10 cellular contexts compared by ENCODE assay signal in the genomic region with DNA sequence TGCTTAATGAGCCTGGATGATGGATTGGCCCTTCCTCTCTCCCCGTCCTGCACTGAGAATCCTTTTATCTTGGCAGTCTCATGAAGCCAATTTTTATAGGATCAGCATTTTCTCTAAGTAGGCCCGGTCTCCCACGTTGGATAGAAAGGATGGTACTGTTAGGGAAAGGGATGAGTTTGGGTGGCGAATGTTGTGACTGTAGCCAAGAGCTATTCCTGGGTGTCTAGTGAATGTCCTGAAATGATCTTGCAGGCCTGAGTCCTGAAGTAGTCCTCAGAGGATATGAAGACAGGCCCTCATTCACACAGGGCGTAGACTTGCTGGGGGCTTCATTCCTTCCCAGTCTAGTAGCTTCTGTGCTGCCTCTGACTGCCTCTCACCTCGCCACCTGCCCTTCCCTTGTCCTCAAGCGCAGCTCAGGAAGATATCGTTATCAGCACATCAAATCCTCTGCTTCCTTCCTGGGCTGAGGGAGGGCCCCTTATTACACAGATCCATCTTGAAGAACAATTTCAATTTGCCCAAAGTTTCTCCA. TPM values are rescaled to one million over a fixed set of nuclear protein-coding genes. Genes with fewer than 3 reads are reported as not detected.
DNase-seq lines count a peak whose midpoint lies in the region; ATAC-seq and TF ChIP-seq lines count a peak whose summit lies in the region.
"Had no signal": no experiment of that assay in that cellular context is flagged by ENCODE, and none has a peak within 500 bp of the region (broad histone marks: within the 10 kb centered on the region; RNA-seq: fewer than 3 reads in every experiment).

No MANE protein-coding gene starts in this region.

- POLR2A ChIA-PET in activated CD4-positive, alpha-beta memory T cell treated with anti-CD3 and anti-CD28 coated beads for 36 hours (lab: Charles Lee) = interaction anchor here (0.9 to 2.7 kb wide), 5 partner anchors 8 to 33 kb away, joined by 3 to 10 read pairs (median 4); a partner anchor contains a TSS
- POLR2A ChIA-PET in activated CD4-positive, alpha-beta memory T cell treated with anti-CD3 and anti-CD28 coated beads, Interleukin-2, amount 10 ng/mL, durations not matched to agents 7 days and 5 days (lab: Charles Lee) = interaction anchor here (0.7 to 12.4 kb wide), 8 partner anchors 8 to 96 kb away, joined by 3 to 138 read pairs (median 4); no protein-coding TSS in a partner anchor

- H3K27me3 ChIP-seq in lung (ENCODE audit: control insufficient read depth, insufficient read depth) (no peaks in the 10 kb centered on the region), thymus (ENCODE audit: control insufficient read depth, insufficient read depth) (no peaks in the 10 kb centered on the region)
- H3K27me3 ChIP-seq: SJSA1 had no signal

- peaks cover 14 to 25% of the 10 kb centered on the region in 2 donors for H3K4me1 ChIP-seq in lung (ENCODE audit: control insufficient read depth in 2 of 2, insufficient read depth in 2 of 2, low read length in 2 of 2)
- H3K4me1 ChIP-seq in thymus (ENCODE audit: control insufficient read depth, insufficient read depth, low read length) = peaks cover 40% of the 10 kb centered on the region

- peak overlapping the region; percentile 40 for H3K4me3 Mint-ChIP-seq in activated CD4-positive, alpha-beta memory T cell treated with anti-CD3 and anti-CD28 coated beads for 36 hours
- no peak overlapping the region for H3K4me3 Mint-ChIP-seq in activated CD4-positive, alpha-beta memory T cell treated with anti-CD3 and anti-CD28 coated beads, Interleukin-2, amount 10 ng/mL, durations not matched to agents 7 days and 5 days
- H3K4me3 Mint-ChIP-seq in central memory CD8-positive, alpha-beta T cell = peak overlapping the region; percentile 62

- H3K9me3 Mint-ChIP-seq in activated CD4-positive, alpha-beta memory T cell treated with anti-CD3 and anti-CD28 coated beads for 36 hours = no peaks in the 10 kb centered on the region
- H3K9me3 Mint-ChIP-seq in activated CD4-positive, alpha-beta memory T cell treated with anti-CD3 and anti-CD28 coated beads, Interleukin-2, amount 10 ng/mL, durations not matched to agents 7 days and 5 days = no peaks in the 10 kb centered on the region
- no peaks in the 10 kb centered on the region for H3K9me3 Mint-ChIP-seq in central memory CD8-positive, alpha-beta T cell

- H3K36me3 ChIP-seq in lung (ENCODE audit: control insufficient read depth in 2 of 2, insufficient read depth in 2 of 2, low read length in 2 of 2) (peaks cover 0 to 10% of the 10 kb centered on the region in 2 donors), thymus (ENCODE audit: control insufficient read depth, insufficient read depth) (peaks cover 66% of the 10 kb centered on the region)

- H3K9me3 ChIP-seq in lung (ENCODE audit: control insufficient read depth in 2 of 2, insufficient read depth in 1 of 2, low read length in 1 of 2) = no peaks in the 10 kb centered on the region
- no peaks in the 10 kb centered on the region for H3K9me3 ChIP-seq in thymus (ENCODE audit: control insufficient read depth)
- H3K9me3 ChIP-seq: SJSA1 had no signal

- CTCF ChIA-PET in activated CD4-positive, alpha-beta memory T cell treated with anti-CD3 and anti-CD28 coated beads for 36 hours (lab: Charles Lee) = interaction anchor here (1.1 to 8.2 kb wide), 13 partner anchors 12 to 467 kb away, joined by 3 to 103 read pairs (median 8); a partner anchor contains a TSS
- CTCF ChIA-PET in activated CD4-positive, alpha-beta memory T cell treated with anti-CD3 and anti-CD28 coated beads, Interleukin-2, amount 10 ng/mL, durations not matched to agents 7 days and 5 days (lab: Charles Lee) = interaction anchor here (0.9 to 3.0 kb wide), 8 partner anchors 13 to 471 kb away, joined by 3 to 18 read pairs (median 5); no protein-coding TSS in a partner anchor

- no peak for ATAC-seq in central memory CD8-positive, alpha-beta T cell (replicated peaks; ENCODE audit: extremely low read depth, poor library complexity, severe bottlenecking)
- no peak for ATAC-seq in lung (ENCODE audit: insufficient read depth, low FRiP score)
- ATAC-seq in GM18520 (IDR thresholded peaks at IDR 0.05; ENCODE audit: unreplicated experiment) = no peak

- peak overlapping the region; percentile 86 for H3K27ac Mint-ChIP-seq in activated CD4-positive, alpha-beta memory T cell treated with anti-CD3 and anti-CD28 coated beads for 36 hours
- no peak overlapping the region for H3K27ac Mint-ChIP-seq in activated CD4-positive, alpha-beta memory T cell treated with anti-CD3 and anti-CD28 coated beads, Interleukin-2, amount 10 ng/mL, durations not matched to agents 7 days and 5 days
- peak overlapping the region; percentile 66 for H3K27ac Mint-ChIP-seq in central memory CD8-positive, alpha-beta T cell (ENCODE audit: low read depth)

- H3K27ac ChIP-seq in lung (ENCODE audit: low read depth in 1 of 2, low read length in 1 of 2) (peak overlapping the region; percentile 40 to 63), thymus (ENCODE audit: low read depth) (peak overlapping the region; percentile 8)
- H3K27ac ChIP-seq: SJSA1 had no signal

- H3K4me1 Mint-ChIP-seq in activated CD4-positive, alpha-beta memory T cell treated with anti-CD3 and anti-CD28 coated beads for 36 hours (ENCODE audit: low read depth) = peaks cover 89% of the 10 kb centered on the region
- H3K4me1 Mint-ChIP-seq in activated CD4-positive, alpha-beta memory T cell treated with anti-CD3 and anti-CD28 coated beads, Interleukin-2, amount 10 ng/mL, durations not matched to agents 7 days and 5 days = peaks cover 69% of the 10 kb centered on the region
- H3K4me1 Mint-ChIP-seq in central memory CD8-positive, alpha-beta T cell = peaks cover 73% of the 10 kb centered on the region

- WGBS in lung, 2 donors = 56 to 62% methylated on average over 8 of the region's 8 CpGs
- 57% methylated on average over 8 of the region's 8 CpGs for WGBS in thymus

- intact Hi-C loops in activated CD4-positive, alpha-beta memory T cell treated with anti-CD3 and anti-CD28 coated beads for 36 hours (cut with micrococcal nuclease) = no loop called here

- H3K36me3 Mint-ChIP-seq in activated CD4-positive, alpha-beta memory T cell treated with anti-CD3 and anti-CD28 coated beads for 36 hours = peaks cover 60% of the 10 kb centered on the region
- H3K36me3 Mint-ChIP-seq in activated CD4-positive, alpha-beta memory T cell treated with anti-CD3 and anti-CD28 coated beads, Interleukin-2, amount 10 ng/mL, durations not matched to agents 7 days and 5 days (ENCODE audit: low read depth) = peaks cover 77% of the 10 kb centered on the region
- H3K36me3 Mint-ChIP-seq in central memory CD8-positive, alpha-beta T cell (ENCODE audit: insufficient read depth) = peaks cover 68% of the 10 kb centered on the region

- TF ChIP-seq CTCF in lung (IDR thresholded peaks at IDR 0.05; ENCODE audit: control extremely low read depth, extremely low read depth) = no peak

- peak; percentile 9 for DNase-seq in activated CD4-positive, alpha-beta memory T cell treated with anti-CD3 and anti-CD28 coated beads for 36 hours
- no peak for DNase-seq in activated CD4-positive, alpha-beta memory T cell treated with anti-CD3 and anti-CD28 coated beads, Interleukin-2, amount 10 ng/mL, durations not matched to agents 7 days and 5 days
- DNase-seq in central memory CD8-positive, alpha-beta T cell (ENCODE audit: low spot score in 2 of 2) = no peak
- no peak for DNase-seq in lung (ENCODE audit: low spot score)
- DNase-seq in foreskin melanocyte = no peak
- no peak for DNase-seq in DMS 273 treated with DMSO at 0.1 percent for 48 hours (lab: John Stamatoyannopoulos, UW)
- DNase-seq: NCI-H446 treated with DMSO at 0.1 percent for 48 hours had no signal

- H3K27me3 Mint-ChIP-seq in activated CD4-positive, alpha-beta memory T cell treated with anti-CD3 and anti-CD28 coated beads for 36 hours = no peaks in the 10 kb centered on the region
- H3K27me3 Mint-ChIP-seq in activated CD4-positive, alpha-beta memory T cell treated with anti-CD3 and anti-CD28 coated beads, Interleukin-2, amount 10 ng/mL, durations not matched to agents 7 days and 5 days = no peaks in the 10 kb centered on the region
- H3K27me3 Mint-ChIP-seq in central memory CD8-positive, alpha-beta T cell = no peaks in the 10 kb centered on the region

- no peak overlapping the region for H3K4me3 ChIP-seq in lung
- H3K4me3 ChIP-seq in thymus (ENCODE audit: low read length) = peak overlapping the region; percentile 15
- H3K4me3 ChIP-seq: SJSA1 had no signal

RNA-seq across cellular contexts. Expression of a gene that starts 8.9 kb away (rescaled TPM):
- total RNA-seq in activated CD4-positive, alpha-beta memory T cell treated with anti-CD3 and anti-CD28 coated beads for 36 hours = 100 to 1,000 TPM; 109 to 112 TPM
- 100 to 1,000 TPM; 105 to 110 TPM for total RNA-seq in activated CD4-positive, alpha-beta memory T cell treated with anti-CD3 and anti-CD28 coated beads, Interleukin-2, amount 10 ng/mL, durations not matched to agents 7 days and 5 days
- 100 to 1,000 TPM; 107 to 133 TPM for total RNA-seq in lung
- 10 to 100 TPM; 22.9 to 55.2 TPM for polyA plus RNA-seq in lung
- 88.9 TPM for polyA plus RNA-seq in thymus
